Comparison of ENCODE assay signal across 19 cellular contexts in the genomic region with DNA sequence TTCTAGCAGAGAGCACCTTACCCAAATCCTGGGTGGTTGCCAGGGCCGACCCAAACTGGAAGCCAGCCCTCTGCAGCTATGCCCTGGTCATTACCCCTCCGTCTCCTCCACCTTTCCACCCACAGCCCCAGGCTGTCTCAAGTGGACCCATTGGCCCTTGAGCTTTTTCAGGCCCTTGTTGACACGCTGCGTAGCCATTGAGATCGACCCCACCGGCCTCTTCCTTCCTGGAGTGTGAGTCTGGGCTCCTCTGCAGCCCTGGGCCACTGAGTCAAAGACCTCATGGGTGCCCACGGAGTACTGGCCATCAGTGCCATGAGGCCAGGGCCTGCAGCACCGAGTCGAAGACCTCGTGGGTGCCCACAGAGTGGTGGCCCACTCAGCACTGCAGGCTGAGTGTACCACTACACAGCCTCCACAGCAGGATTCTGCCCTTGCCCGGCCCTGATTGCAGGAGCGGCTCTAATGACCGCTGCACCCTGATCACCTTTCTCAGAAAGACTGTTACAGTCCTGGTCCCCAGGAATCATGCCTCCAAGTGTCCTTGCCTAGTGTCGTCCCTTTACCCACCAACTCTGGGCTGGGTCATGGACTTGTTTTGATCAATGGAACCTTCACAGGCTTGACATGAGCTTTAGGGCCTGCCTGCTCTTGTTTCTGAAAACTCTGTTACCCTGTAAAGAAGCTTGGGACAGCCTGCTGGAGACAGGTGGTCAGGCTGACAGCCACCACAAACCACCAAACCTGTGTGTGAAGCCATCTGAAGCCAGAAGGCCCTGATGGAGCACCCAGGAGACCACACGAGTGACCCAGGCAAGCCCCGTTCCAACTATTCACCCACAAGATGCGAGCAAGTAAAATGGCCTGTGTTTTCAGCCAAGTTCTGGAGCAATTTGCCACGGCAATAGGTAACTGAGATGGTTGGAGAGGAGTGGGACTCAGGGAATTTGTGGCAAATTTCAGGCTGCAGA. TPM values are rescaled to one million over a fixed set of nuclear protein-coding genes. Genes with fewer than 3 reads are reported as not detected.
A peak's percentile ranks its signal among the peaks of the same experiment; 100 is the strongest.
DNase-seq lines count a peak whose midpoint lies in the region; ATAC-seq, FAIRE-seq and TF ChIP-seq lines count a peak whose summit lies in the region.
"Had no signal": no experiment of that assay in that cellular context is flagged by ENCODE, and none has a peak within 500 bp of the region (broad histone marks: within the 10 kb centered on the region; RNA-seq: fewer than 3 reads in every experiment).

No MANE protein-coding gene starts in this region.

- POLR2A ChIA-PET in K562 (lab: Yijun Ruan, JAX) = no interaction called here

- H3K4me3 Mint-ChIP-seq in activated T-cell treated with anti-CD3 and anti-CD28 coated beads, Interleukin-2, amount 50 U/mL, for 72 hours = no peak overlapping the region
- H3K4me3 Mint-ChIP-seq in stimulated activated effector memory CD8-positive, alpha-beta T cell treated with anti-CD3 and anti-CD28 coated beads, Interleukin-12 subunit alpha, Interleukin-12 subunit beta, amount 100 ng/mL, for 72 hours = no peak overlapping the region

- in situ Hi-C loops in K562 (cut with MboI) = no loop called here

- CTCF ChIA-PET in K562 (lab: Yijun Ruan, JAX; ENCODE audit: low intra/inter-chr PET ratio) = no interaction called here

- no peak overlapping the region for H3K4me3 ChIP-seq in K562
- no peak overlapping the region for H3K4me3 ChIP-seq in effector memory CD4-positive, alpha-beta T cell (ENCODE audit: insufficient read depth, low read depth, low read length, poor library complexity, severe bottlenecking)

- no peaks in the 10 kb centered on the region for H4K20me1 ChIP-seq in K562 (replicated peaks; ENCODE audit: control insufficient read depth, insufficient read depth, low read length)

- H3K27me3 ChIP-seq in K562 (ENCODE audit: control insufficient read depth in 2 of 2, insufficient read depth in 2 of 2, low read length in 2 of 2) = no peaks in the 10 kb centered on the region
- no peaks in the 10 kb centered on the region for H3K27me3 ChIP-seq in effector memory CD4-positive, alpha-beta T cell (replicated peaks; ENCODE audit: control insufficient read depth, insufficient read depth, low read length, poor library complexity, severe bottlenecking)

- BruUV-seq in K562 (replicated peaks; lab: Mats Ljungman, UMichigan) = no TSS peak

- no peaks in the 10 kb centered on the region; the same call in 1 of the 2 replicates for H3K9me3 ChIP-seq in K562 (replicated peaks; ENCODE audit: control insufficient read depth, insufficient read depth, low read depth, low read length)
- peaks cover 3% of the 10 kb centered on the region for H3K9me3 ChIP-seq in effector memory CD4-positive, alpha-beta T cell (ENCODE audit: control insufficient read depth, low read length)

- H3K27me3 Mint-ChIP-seq in activated T-cell treated with anti-CD3 and anti-CD28 coated beads, Interleukin-2, amount 50 U/mL, for 72 hours (ENCODE audit: low read depth) = no peaks in the 10 kb centered on the region

- intact Hi-C loops in K562 (cut with micrococcal nuclease) = no loop called here

- no peak for FAIRE-seq in K562 (lab: Jason Lieb, UNC)

- WGBS in K562 (ENCODE audit: insufficient coverage, low coverage, missing lambda C conversion rate) = 94% methylated on average over 14 of the region's 18 CpGs

- no peak overlapping the region for H2AFZ ChIP-seq in K562 (ENCODE audit: low read depth, low read length)

- H3K4me1 Mint-ChIP-seq in activated T-cell treated with anti-CD3 and anti-CD28 coated beads, Interleukin-2, amount 50 U/mL, for 72 hours (ENCODE audit: low read depth) = no peaks in the 10 kb centered on the region
- H3K4me1 Mint-ChIP-seq in stimulated activated effector memory CD8-positive, alpha-beta T cell treated with anti-CD3 and anti-CD28 coated beads, Interleukin-12 subunit alpha, Interleukin-12 subunit beta, amount 100 ng/mL, for 72 hours = no peaks in the 10 kb centered on the region

- DNase-seq in activated T-cell treated with anti-CD3 and anti-CD28 coated beads, Interleukin-2, amount 50 U/mL, for 1 hour = peak; percentile 16
- no peak for DNase-seq in activated T-cell treated with anti-CD3 and anti-CD28 coated beads, Interleukin-2, amount 50 U/mL, for 72 hours
- DNase-seq in K562 (ENCODE audit: extremely low read depth in 1 of 4, low spot score in 3 of 4) (no peak), myocyte (ENCODE audit: low read depth) (peak; percentile 85), DMS53 treated with DMSO at 0.1 percent for 48 hours (lab: John Stamatoyannopoulos, UW; ENCODE audit: unreplicated experiment) (no peak)
- no peak for DNase-seq in stimulated activated effector memory CD8-positive, alpha-beta T cell treated with anti-CD3 and anti-CD28 coated beads, Interleukin-12 subunit alpha, Interleukin-12 subunit beta, amount 100 ng/mL, for 72 hours (ENCODE audit: low spot score in 2 of 2)
- no peak for DNase-seq in stimulated activated naive CD4-positive, alpha-beta T cell (lab: John Stamatoyannopoulos, UW)
- DNase-seq in effector memory CD4-positive, alpha-beta T cell = no peak
- DNase-seq: 8988T, DMS79 treated with DMSO at 0.1 percent for 48 hours, GDM1, NCI-H1092 treated with DMSO at 0.1 percent for 48 hours, NCI-H1694, NCI-H2107, NCI-H345, NCI-H82, SHP77 had no signal

- peaks cover 13% of the 10 kb centered on the region; the same call in 1 of the 3 replicates for H3K36me3 ChIP-seq in K562 (ENCODE audit: control insufficient read depth, insufficient read depth, low read length)
- H3K36me3 ChIP-seq in effector memory CD4-positive, alpha-beta T cell (ENCODE audit: control insufficient read depth, insufficient read depth, low read length) = no peaks in the 10 kb centered on the region

- TF ChIP-seq EP300 in K562 (IDR thresholded peaks at IDR 0.05; ENCODE audit: low read length) = no peak

- H3K9me3 Mint-ChIP-seq in activated T-cell treated with anti-CD3 and anti-CD28 coated beads, Interleukin-2, amount 50 U/mL, for 72 hours = peaks cover 0 to under 1% of the 10 kb centered on the region in 2 donors
- no peaks in the 10 kb centered on the region for H3K9me3 Mint-ChIP-seq in stimulated activated effector memory CD8-positive, alpha-beta T cell treated with anti-CD3 and anti-CD28 coated beads, Interleukin-12 subunit alpha, Interleukin-12 subunit beta, amount 100 ng/mL, for 72 hours

- peaks cover 1 to 2% of the 10 kb centered on the region in 2 donors for H3K36me3 Mint-ChIP-seq in activated T-cell treated with anti-CD3 and anti-CD28 coated beads, Interleukin-2, amount 50 U/mL, for 72 hours (ENCODE audit: insufficient read depth in 2 of 2)
- peaks cover 6% of the 10 kb centered on the region for H3K36me3 Mint-ChIP-seq in stimulated activated effector memory CD8-positive, alpha-beta T cell treated with anti-CD3 and anti-CD28 coated beads, Interleukin-12 subunit alpha, Interleukin-12 subunit beta, amount 100 ng/mL, for 72 hours

- no peaks in the 10 kb centered on the region for H3K9me1 ChIP-seq in K562 (ENCODE audit: control insufficient read depth, insufficient read depth, low read length)

- H3K4me2 ChIP-seq in K562 (ENCODE audit: insufficient read depth, low read length) = no peak overlapping the region
- H3K4me2 ChIP-seq: KMS-11 had no signal

- no peak overlapping the region for H3K27ac ChIP-seq in K562 (ENCODE audit: extremely low read depth, low read depth, low read length)
- no peak overlapping the region for H3K27ac ChIP-seq in effector memory CD4-positive, alpha-beta T cell (ENCODE audit: insufficient read depth, low read length, poor library complexity, severe bottlenecking)
- H3K27ac ChIP-seq: KMS-11 had no signal

- H3K4me1 ChIP-seq in K562 (replicated peaks in 1 of 2; ENCODE audit: control insufficient read depth in 2 of 2, insufficient read depth in 2 of 2, low read length in 2 of 2) = no peaks in the 10 kb centered on the region
- H3K4me1 ChIP-seq in effector memory CD4-positive, alpha-beta T cell (ENCODE audit: control insufficient read depth, insufficient read depth, low read length, poor library complexity, severe bottlenecking) = no peaks in the 10 kb centered on the region

- no peaks in the 10 kb centered on the region for H3K79me2 ChIP-seq in K562 (ENCODE audit: control insufficient read depth, insufficient read depth, low read length)

- TF ChIP-seq RAD21 in K562 (CRISPR knock-in tag; conservative IDR thresholded peaks at IDR 0.05 in 1 of 2, IDR thresholded peaks at IDR 0.05 in 1 of 2) = no peak

- H3K9ac ChIP-seq in K562 (ENCODE audit: insufficient read depth in 1 of 2, low read depth in 2 of 2, low read length in 2 of 2) = peak overlapping the region in 1 of 2 experiments; percentile 5; a peak in 1 of 4 replicates
- H3K9ac ChIP-seq: KMS-11 had no signal

- no peak overlapping the region for H3K27ac Mint-ChIP-seq in activated T-cell treated with anti-CD3 and anti-CD28 coated beads, Interleukin-2, amount 50 U/mL, for 72 hours
- peak overlapping the region; percentile 35 for H3K27ac Mint-ChIP-seq in stimulated activated effector memory CD8-positive, alpha-beta T cell treated with anti-CD3 and anti-CD28 coated beads, Interleukin-12 subunit alpha, Interleukin-12 subunit beta, amount 100 ng/mL, for 72 hours

- no peak for ATAC-seq in activated T-cell treated with anti-CD3 and anti-CD28 coated beads, Interleukin-2, amount 50 U/mL, for 72 hours (replicated peaks in 1 of 2)
- no peak; the same call in none of the 3 replicates for ATAC-seq in K562
- peak; percentile 40 for ATAC-seq in stimulated activated effector memory CD8-positive, alpha-beta T cell treated with anti-CD3 and anti-CD28 coated beads, Interleukin-12 subunit alpha, Interleukin-12 subunit beta, amount 100 ng/mL, for 72 hours
- ATAC-seq: Panc1 had no signal

- TF ChIP-seq POLR2A in K562 (conservative IDR thresholded peaks at IDR 0.05) = no peak

- TF ChIP-seq CTCF in K562 (IDR thresholded peaks at IDR 0.05 in 2 of 3, conservative IDR thresholded peaks at IDR 0.05 in 1 of 3; ENCODE audit: insufficient read depth in 2 of 3, low read depth in 1 of 3, low read length in 3 of 3) = no peak

RNA-seq across cellular contexts. Expression of a gene that starts 39.6 kb away (rescaled TPM):
- 100 to 1,000 TPM; 123 to 137 TPM for total RNA-seq in activated T-cell treated with anti-CD3 and anti-CD28 coated beads, Interleukin-2, amount 50 U/mL, for 72 hours
- total RNA-seq in K562 (2011; cell fraction: chromatin; rRNA removed; ENCODE audit: low replicate concordance) = 42.1 and 44.1 TPM in 2 replicates
- total RNA-seq in K562 (2011; cell fraction: nucleolus; rRNA removed) = 22.5 and 22.8 TPM in 2 replicates
- total RNA-seq in K562 (2011; cell fraction: nucleoplasm; rRNA removed) = 25.0 and 25.2 TPM in 2 replicates
- 8.1 and 11.4 TPM in 2 replicates for total RNA-seq in K562 (2014; rRNA removed)
- total RNA-seq in K562 (2014; rRNA removed; fragmentation: Illumina TruSeq; extraction: Trizol) = 9.1 and 9.9 TPM in 2 replicates
- 7.4 and 9.9 TPM in 2 replicates for total RNA-seq in K562 (2015; rRNA removed; fragmentation: Illumina TruSeq; extraction: Trizol)
- total RNA-seq in K562 (2021) = 20.7 and 21.3 TPM in 2 replicates
- 13.6 and 15.3 TPM in 2 replicates for polyA plus RNA-seq in K562 (2011; rRNA removed)
- polyA plus RNA-seq in K562 (2011; cell fraction: cytosol; rRNA removed) = 9.6 and 13.1 TPM in 2 replicates
- polyA plus RNA-seq in K562 (2011; cell fraction: nucleus; rRNA removed) = 14.3 and 18.4 TPM in 2 replicates
- polyA plus RNA-seq in K562 (2012) = 7.7 and 9.8 TPM in 2 replicates
- polyA plus RNA-seq in K562 (2014; fragmentation: Illumina TruSeq; extraction: Trizol) = 10.7 and 11.5 TPM in 2 replicates
- polyA plus RNA-seq in K562 (2014; fragmentation: Nextera tagmentation; extraction: Ambion mirVana) = under 1 TPM; 0.52 to 0.57 TPM
- polyA plus RNA-seq in K562 (2014; rRNA removed) = 12.1 and 15.3 TPM in 2 replicates
- 40.9 and 41.5 TPM in 2 replicates for polyA minus RNA-seq in K562 (2011; rRNA and poly(A)+ RNA removed)
- 12.6 and 14.8 TPM in 2 replicates for polyA minus RNA-seq in K562 (2011; cell fraction: cytosol; rRNA and poly(A)+ RNA removed)
- 6.6 and 12.8 TPM in 2 replicates for polyA minus RNA-seq in K562 (2011; cell fraction: nucleus; rRNA and poly(A)+ RNA removed)
- total RNA-seq in myocyte = 11.8 and 13.9 TPM in 2 replicates
- 10.8 TPM for polyA plus RNA-seq in myocyte (2012)

Comparison
In these comparisons a context has a peak if more than half of its experiments do, and no peak if none do; other contexts are left out.
1. DNase-seq: peak in activated T-cell treated with anti-CD3 and anti-CD28 coated beads, Interleukin-2, amount 50 U/mL, for 1 hour (single experiment) and myocyte (single experiment); none in activated T-cell treated with anti-CD3 and anti-CD28 coated beads, Interleukin-2, amount 50 U/mL, for 72 hours (0 of 2), K562 (0 of 4), stimulated activated effector memory CD8-positive, alpha-beta T cell treated with anti-CD3 and anti-CD28 coated beads, Interleukin-12 subunit alpha, Interleukin-12 subunit beta, amount 100 ng/mL, for 72 hours (0 of 2), DMS53 treated with DMSO at 0.1 percent for 48 hours (single experiment), stimulated activated naive CD4-positive, alpha-beta T cell (0 of 6) and effector memory CD4-positive, alpha-beta T cell (0 of 3).